Comparison of ENCODE assay signal across 1 cellular context in the genomic region with DNA sequence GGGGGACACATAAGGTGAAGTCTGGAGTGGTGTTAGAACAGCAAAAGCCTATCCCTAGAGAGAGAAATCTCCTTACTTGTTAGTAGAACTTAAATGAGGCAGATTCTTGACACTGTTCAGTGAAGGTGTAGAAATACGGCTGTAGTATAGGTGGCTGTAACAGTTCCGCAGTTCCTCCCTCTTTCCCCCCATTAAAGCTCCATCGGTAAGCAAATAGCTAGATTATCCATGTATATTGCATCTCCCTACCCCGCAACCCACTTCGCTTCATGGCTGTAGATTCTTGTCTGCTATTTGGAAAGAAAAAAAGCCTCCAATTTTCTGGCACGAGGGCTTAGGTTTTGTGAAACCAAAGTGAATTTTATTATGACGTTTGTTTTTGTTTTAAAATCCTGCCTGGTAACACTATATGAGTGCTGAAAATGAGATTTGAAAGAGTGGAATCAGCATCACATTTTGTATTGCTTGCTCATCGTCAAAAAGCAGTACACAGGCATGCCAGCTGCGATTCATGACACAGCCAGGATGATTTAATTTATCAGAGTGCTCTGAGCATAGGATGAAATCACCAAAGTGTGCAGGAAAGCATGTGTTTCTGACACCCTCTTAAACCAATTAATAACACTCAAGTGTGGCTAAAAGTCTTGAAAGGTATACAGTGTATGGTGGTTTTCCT.
TF ChIP-seq lines count a peak whose summit lies in the region.

No MANE protein-coding gene starts in this region.

TF ChIP-seq in HepG2, 621 proteins besides CTCF, POLR2A, EP300 and RAD21 (continued from another document):
- TF ChIP-seq, protein P1, sequence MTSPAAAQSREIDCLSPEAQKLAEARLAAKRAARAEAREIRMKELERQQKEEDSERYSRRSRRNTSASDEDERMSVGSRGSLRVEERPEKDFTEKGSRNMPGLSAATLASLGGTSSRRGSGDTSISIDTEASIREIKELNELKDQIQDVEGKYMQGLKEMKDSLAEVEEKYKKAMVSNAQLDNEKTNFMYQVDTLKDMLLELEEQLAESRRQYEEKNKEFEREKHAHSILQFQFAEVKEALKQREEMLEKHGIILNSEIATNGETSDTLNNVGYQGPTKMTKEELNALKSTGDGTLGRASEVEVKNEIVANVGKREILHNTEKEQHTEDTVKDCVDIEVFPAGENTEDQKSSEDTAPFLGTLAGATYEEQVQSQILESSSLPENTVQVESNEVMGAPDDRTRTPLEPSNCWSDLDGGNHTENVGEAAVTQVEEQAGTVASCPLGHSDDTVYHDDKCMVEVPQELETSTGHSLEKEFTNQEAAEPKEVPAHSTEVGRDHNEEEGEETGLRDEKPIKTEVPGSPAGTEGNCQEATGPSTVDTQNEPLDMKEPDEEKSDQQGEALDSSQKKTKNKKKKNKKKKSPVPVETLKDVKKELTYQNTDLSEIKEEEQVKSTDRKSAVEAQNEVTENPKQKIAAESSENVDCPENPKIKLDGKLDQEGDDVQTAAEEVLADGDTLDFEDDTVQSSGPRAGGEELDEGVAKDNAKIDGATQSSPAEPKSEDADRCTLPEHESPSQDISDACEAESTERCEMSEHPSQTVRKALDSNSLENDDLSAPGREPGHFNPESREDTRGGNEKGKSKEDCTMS (CRISPR knock-in tag; conservative IDR thresholded peaks at IDR 0.05), result no peak
- no peak for TF ChIP-seq ZNF761 (CRISPR knock-in tag; conservative IDR thresholded peaks at IDR 0.05)
- TF ChIP-seq ZNF75D (CRISPR knock-in tag; IDR thresholded peaks at IDR 0.05; ENCODE audit: borderline replicate concordance), result no peak
- TF ChIP-seq, protein P2, sequence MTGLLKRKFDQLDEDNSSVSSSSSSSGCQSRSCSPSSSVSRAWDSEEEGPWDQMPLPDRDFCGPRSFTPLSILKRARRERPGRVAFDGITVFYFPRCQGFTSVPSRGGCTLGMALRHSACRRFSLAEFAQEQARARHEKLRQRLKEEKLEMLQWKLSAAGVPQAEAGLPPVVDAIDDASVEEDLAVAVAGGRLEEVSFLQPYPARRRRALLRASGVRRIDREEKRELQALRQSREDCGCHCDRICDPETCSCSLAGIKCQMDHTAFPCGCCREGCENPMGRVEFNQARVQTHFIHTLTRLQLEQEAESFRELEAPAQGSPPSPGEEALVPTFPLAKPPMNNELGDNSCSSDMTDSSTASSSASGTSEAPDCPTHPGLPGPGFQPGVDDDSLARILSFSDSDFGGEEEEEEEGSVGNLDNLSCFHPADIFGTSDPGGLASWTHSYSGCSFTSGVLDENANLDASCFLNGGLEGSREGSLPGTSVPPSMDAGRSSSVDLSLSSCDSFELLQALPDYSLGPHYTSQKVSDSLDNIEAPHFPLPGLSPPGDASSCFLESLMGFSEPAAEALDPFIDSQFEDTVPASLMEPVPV (CRISPR knock-in tag; IDR thresholded peaks at IDR 0.05), result no peak
- TF ChIP-seq ZNF224 (CRISPR knock-in tag; IDR thresholded peaks at IDR 0.05), result no peak
- TF ChIP-seq KAT8 (CRISPR knock-in tag; IDR thresholded peaks at IDR 0.05), result no peak
- no peak for TF ChIP-seq IRF2 (CRISPR knock-in tag; IDR thresholded peaks at IDR 0.05)
- no peak for TF ChIP-seq MEF2D (CRISPR knock-in tag; IDR thresholded peaks at IDR 0.05)
- no peak for TF ChIP-seq ZSCAN31 (CRISPR knock-in tag; IDR thresholded peaks at IDR 0.05; ENCODE audit: low read depth)
- TF ChIP-seq, protein P3, sequence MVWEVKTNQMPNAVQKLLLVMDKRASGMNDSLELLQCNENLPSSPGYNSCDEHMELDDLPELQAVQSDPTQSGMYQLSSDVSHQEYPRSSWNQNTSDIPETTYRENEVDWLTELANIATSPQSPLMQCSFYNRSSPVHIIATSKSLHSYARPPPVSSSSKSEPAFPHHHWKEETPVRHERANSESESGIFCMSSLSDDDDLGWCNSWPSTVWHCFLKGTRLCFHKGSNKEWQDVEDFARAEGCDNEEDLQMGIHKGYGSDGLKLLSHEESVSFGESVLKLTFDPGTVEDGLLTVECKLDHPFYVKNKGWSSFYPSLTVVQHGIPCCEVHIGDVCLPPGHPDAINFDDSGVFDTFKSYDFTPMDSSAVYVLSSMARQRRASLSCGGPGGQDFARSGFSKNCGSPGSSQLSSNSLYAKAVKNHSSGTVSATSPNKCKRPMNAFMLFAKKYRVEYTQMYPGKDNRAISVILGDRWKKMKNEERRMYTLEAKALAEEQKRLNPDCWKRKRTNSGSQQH (CRISPR knock-in tag; IDR thresholded peaks at IDR 0.05; ENCODE audit: low read depth), result no peak
- TF ChIP-seq, protein P4, sequence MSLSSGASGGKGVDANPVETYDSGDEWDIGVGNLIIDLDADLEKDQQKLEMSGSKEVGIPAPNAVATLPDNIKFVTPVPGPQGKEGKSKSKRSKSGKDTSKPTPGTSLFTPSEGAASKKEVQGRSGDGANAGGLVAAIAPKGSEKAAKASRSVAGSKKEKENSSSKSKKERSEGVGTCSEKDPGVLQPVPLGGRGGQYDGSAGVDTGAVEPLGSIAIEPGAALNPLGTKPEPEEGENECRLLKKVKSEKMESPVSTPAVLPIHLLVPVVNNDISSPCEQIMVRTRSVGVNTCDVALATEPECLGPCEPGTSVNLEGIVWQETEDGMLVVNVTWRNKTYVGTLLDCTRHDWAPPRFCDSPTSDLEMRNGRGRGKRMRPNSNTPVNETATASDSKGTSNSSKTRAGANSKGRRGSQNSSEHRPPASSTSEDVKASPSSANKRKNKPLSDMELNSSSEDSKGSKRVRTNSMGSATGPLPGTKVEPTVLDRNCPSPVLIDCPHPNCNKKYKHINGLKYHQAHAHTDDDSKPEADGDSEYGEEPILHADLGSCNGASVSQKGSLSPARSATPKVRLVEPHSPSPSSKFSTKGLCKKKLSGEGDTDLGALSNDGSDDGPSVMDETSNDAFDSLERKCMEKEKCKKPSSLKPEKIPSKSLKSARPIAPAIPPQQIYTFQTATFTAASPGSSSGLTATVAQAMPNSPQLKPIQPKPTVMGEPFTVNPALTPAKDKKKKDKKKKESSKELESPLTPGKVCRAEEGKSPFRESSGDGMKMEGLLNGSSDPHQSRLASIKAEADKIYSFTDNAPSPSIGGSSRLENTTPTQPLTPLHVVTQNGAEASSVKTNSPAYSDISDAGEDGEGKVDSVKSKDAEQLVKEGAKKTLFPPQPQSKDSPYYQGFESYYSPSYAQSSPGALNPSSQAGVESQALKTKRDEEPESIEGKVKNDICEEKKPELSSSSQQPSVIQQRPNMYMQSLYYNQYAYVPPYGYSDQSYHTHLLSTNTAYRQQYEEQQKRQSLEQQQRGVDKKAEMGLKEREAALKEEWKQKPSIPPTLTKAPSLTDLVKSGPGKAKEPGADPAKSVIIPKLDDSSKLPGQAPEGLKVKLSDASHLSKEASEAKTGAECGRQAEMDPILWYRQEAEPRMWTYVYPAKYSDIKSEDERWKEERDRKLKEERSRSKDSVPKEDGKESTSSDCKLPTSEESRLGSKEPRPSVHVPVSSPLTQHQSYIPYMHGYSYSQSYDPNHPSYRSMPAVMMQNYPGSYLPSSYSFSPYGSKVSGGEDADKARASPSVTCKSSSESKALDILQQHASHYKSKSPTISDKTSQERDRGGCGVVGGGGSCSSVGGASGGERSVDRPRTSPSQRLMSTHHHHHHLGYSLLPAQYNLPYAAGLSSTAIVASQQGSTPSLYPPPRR (CRISPR knock-in tag; IDR thresholded peaks at IDR 0.05; ENCODE audit: borderline replicate concordance), result no peak
- no peak for TF ChIP-seq ZNF451 (CRISPR knock-in tag; IDR thresholded peaks at IDR 0.05)
- no peak for TF ChIP-seq IKZF1 (IDR thresholded peaks at IDR 0.05)
